Comparison of ENCODE assay signal across 40 cellular contexts in the genomic region with DNA sequence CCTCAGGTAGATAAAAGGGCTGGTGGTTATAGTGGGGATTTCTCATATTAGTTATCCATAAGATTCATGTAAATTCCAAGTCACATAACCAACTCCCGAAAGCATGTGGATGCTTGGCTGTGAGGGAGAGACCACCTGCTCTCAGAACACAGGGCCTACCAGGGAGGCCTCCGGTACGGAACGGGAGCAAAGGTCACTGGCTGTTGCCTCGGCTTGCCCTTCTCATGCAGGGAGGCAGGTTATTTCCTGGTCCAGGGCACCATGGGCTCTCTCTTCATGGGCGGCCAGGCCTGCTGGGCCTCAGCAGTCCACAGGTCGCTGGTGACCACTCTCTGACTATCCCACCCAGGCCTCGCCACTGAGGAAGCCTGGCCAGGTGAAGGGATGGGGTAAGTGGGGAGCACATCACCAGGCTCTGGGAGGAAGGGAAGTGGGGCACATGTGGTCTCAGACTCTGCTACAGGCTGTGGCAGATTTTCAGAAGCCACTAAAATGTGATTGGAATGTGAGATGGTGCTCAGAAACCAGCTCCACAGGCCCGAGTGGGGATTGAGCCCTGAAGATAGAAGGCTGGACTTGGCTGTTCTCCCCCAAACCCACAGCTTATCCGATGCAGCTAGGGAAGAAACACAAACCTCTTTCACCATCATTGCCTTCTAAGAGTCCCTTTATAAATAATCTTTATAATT. TPM values are rescaled to one million over a fixed set of nuclear protein-coding genes. Genes with fewer than 3 reads are reported as not detected.
DNase-seq lines count a peak whose midpoint lies in the region; ATAC-seq, FAIRE-seq and TF ChIP-seq lines count a peak whose summit lies in the region.
"Had no signal": no experiment of that assay in that cellular context is flagged by ENCODE, and none has a peak within 500 bp of the region (broad histone marks: within the 10 kb centered on the region; RNA-seq: fewer than 3 reads in every experiment).

No MANE protein-coding gene starts in this region.

- no TSS peak for BruUV-seq in HepG2 (replicated peaks; lab: Mats Ljungman, UMichigan)

- H3K36me3 ChIP-seq in breast epithelium (no peaks in the 10 kb centered on the region), body of pancreas (replicated peaks in 1 of 2; ENCODE audit: insufficient read depth in 1 of 2, low read depth in 2 of 2) (peaks cover 8 to 13% of the 10 kb centered on the region in 2 donors), HepG2 (replicated peaks in 1 of 2; ENCODE audit: control insufficient read depth in 1 of 2, insufficient read depth in 2 of 2, low read length in 2 of 2) (peaks cover 13 to 15% of the 10 kb centered on the region in 2 experiments; a peak in 4 of 5 replicates)
- H3K36me3 ChIP-seq: esophagus muscularis mucosa, ovary, uterus had no signal

- TF ChIP-seq EP300 in HepG2 (IDR thresholded peaks at IDR 0.05; ENCODE audit: low read depth in 2 of 2, low read length in 2 of 2) = no peak
- TF ChIP-seq EP300 in HepG2 (CRISPR knock-in tag; IDR thresholded peaks at IDR 0.05; ENCODE audit: borderline replicate concordance) = no peak

- no peaks in the 10 kb centered on the region for H4K20me1 ChIP-seq in HepG2 (ENCODE audit: insufficient read depth, low read length)

- H3K27ac Mint-ChIP-seq in type B pancreatic cell = peak overlapping the region; percentile 18
- H3K27ac Mint-ChIP-seq: activated CD4-positive, alpha-beta T cell treated with anti-CD3 and anti-CD28 coated beads for 36 hours; activated CD8-positive, alpha-beta T cell treated with anti-CD3 and anti-CD28 coated beads for 36 hours; activated naive CD4-positive, alpha-beta T cell treated with anti-CD3 and anti-CD28 coated beads, Interleukin-2, amount 10 ng/mL, durations not matched to agents 7 days and 5 days; CD4-positive, alpha-beta T cell; endodermal cell had no signal

- no peak overlapping the region for H3K9ac ChIP-seq in HepG2 (ENCODE audit: insufficient read depth, low read depth, low read length)

- peak; percentile 78 to 97 for DNase-seq in T47D (ENCODE audit: low read depth in 1 of 2, low spot score in 1 of 2)
- no peak for DNase-seq in breast epithelium (ENCODE audit: low spot score in 2 of 2)
- DNase-seq in body of pancreas = no peak
- DNase-seq in HepG2 (ENCODE audit: low spot score) = no peak
- no peak for DNase-seq in type B pancreatic cell (ENCODE audit: extremely low spot score, unreplicated experiment)
- DNase-seq in NCI-H82 (lab: John Stamatoyannopoulos, UW) = no peak
- no peak for DNase-seq in effector CD4-positive, alpha-beta T cell
- DNase-seq: 8988T; activated CD4-positive, alpha-beta T cell treated with anti-CD3 and anti-CD28 coated beads for 36 hours; activated CD8-positive, alpha-beta memory T cell treated with anti-CD3 and anti-CD28 coated beads, Interleukin-2, amount 50 U/mL, for 48 hours; activated naive CD4-positive, alpha-beta T cell treated with anti-CD3 and anti-CD28 coated beads, Interleukin-2, amount 10 ng/mL, durations not matched to agents 7 days and 5 days; AML-193; anterior cingulate cortex; caudate nucleus; CD4-positive, alpha-beta T cell; cortex of kidney; endodermal cell; foreskin melanocyte; Kasumi-1; NCI-H1417 treated with DMSO at 0.1 percent for 48 hours; NCI-H2107; NCI-H748 treated with DMSO at 0.1 percent for 48 hours; ovary; retina; SIG-M5; stimulated activated naive CD4-positive, alpha-beta T cell; SW 1271; uterus had no signal

- no peak overlapping the region for H2AFZ ChIP-seq in HepG2 (ENCODE audit: low read length)

- no peak for TF ChIP-seq POLR2A in breast epithelium (IDR thresholded peaks at IDR 0.05)
- no peak for TF ChIP-seq POLR2A in body of pancreas (IDR thresholded peaks at IDR 0.05)
- TF ChIP-seq POLR2A in HepG2 (IDR thresholded peaks at IDR 0.05; ENCODE audit: insufficient read depth in 1 of 2, low read depth in 2 of 2, low read length in 2 of 2) = no peak

- 0 out of 2 replicates have a peak overlapping the region, but pooled peaks have one; percentile 1 for H3K4me2 ChIP-seq in HepG2 (ENCODE audit: low read depth, low read length)
- H3K4me2 ChIP-seq: smooth muscle cell had no signal

- peaks cover 4% of the 10 kb centered on the region for H3K27me3 Mint-ChIP-seq in type B pancreatic cell

- H3K27ac ChIP-seq in breast epithelium = no peak overlapping the region
- peak overlapping the region in 3 of 4 donors; percentile 36 to 66 (median 65) for H3K27ac ChIP-seq in body of pancreas
- H3K27ac ChIP-seq in HepG2 (ENCODE audit: extremely low read length, insufficient read depth, low read length) = no peak overlapping the region
- H3K27ac ChIP-seq: esophagus muscularis mucosa, ovary, uterus, VCaP had no signal

- peaks cover 3% of the 10 kb centered on the region for H3K36me3 Mint-ChIP-seq in type B pancreatic cell
- H3K36me3 Mint-ChIP-seq: activated naive CD4-positive, alpha-beta T cell treated with anti-CD3 and anti-CD28 coated beads, Interleukin-2, amount 10 ng/mL, durations not matched to agents 7 days and 5 days had no signal

- WGBS in body of pancreas, 2 donors = 75 to 78% methylated on average over 10 of the region's 10 CpGs
- 62% methylated on average over 7 of the region's 10 CpGs for WGBS in HepG2 (ENCODE audit: low lambda C conversion rate)

- H3K27me3 ChIP-seq in breast epithelium (peaks cover 0 to 17% of the 10 kb centered on the region in 2 donors), body of pancreas (no peaks in the 10 kb centered on the region), HepG2 (ENCODE audit: control insufficient read depth in 1 of 2, insufficient read depth in 2 of 2, low read length in 2 of 2) (no peaks in the 10 kb centered on the region)
- H3K27me3 ChIP-seq: ovary, Peyer's patch, uterus had no signal

- H3K4me3 ChIP-seq in breast epithelium (no peak overlapping the region), body of pancreas (no peak overlapping the region), HepG2 (replicated peaks in 1 of 3; ENCODE audit: insufficient read depth in 1 of 3, low read depth in 2 of 3, low read length in 3 of 3) (no peak overlapping the region)
- H3K4me3 ChIP-seq: esophagus muscularis mucosa, ovary, Peyer's patch, smooth muscle cell, uterus had no signal

- H3K9me3 ChIP-seq in breast epithelium (peaks cover 12% of the 10 kb centered on the region in 2 donors), body of pancreas (no peaks in the 10 kb centered on the region), HepG2 (ENCODE audit: low read length) (no peaks in the 10 kb centered on the region)
- H3K9me3 ChIP-seq: esophagus muscularis mucosa, ovary, Peyer's patch, uterus had no signal

- TF ChIP-seq CTCF in breast epithelium (IDR thresholded peaks at IDR 0.05) (no peak), body of pancreas (IDR thresholded peaks at IDR 0.05) (no peak), HepG2 (CRISPR knock-in tag; IDR thresholded peaks at IDR 0.05) (no peak), type B pancreatic cell (conservative IDR thresholded peaks at IDR 0.05) (no peak)

- FAIRE-seq in HepG2 (lab: Jason Lieb, UNC) = no peak
- FAIRE-seq: GM12891, H54 had no signal

- in situ Hi-C loops in T47D (cut with HindIII; ENCODE audit: low pct_unique_long_range_greater_than_20kb, low sequenced_read_pairs) (no loop called here), HepG2 (cut with HindIII; ENCODE audit: extremely low pct_ligation_motif_present, low pct_unique_long_range_greater_than_20kb) (no loop called here)

- POLR2A ChIA-PET in HepG2 (lab: Yijun Ruan, JAX) = interaction anchor here (0.9 to 1.9 kb wide), 3 partner anchors 16 to 43 kb away, joined by 3 to 6 read pairs (median 3); no protein-coding TSS in a partner anchor

- no peak for TF ChIP-seq RAD21 in HepG2 (CRISPR knock-in tag; IDR thresholded peaks at IDR 0.05)

- ATAC-seq in body of pancreas = no peak
- no peak for ATAC-seq in HepG2
- ATAC-seq in GM21447 (IDR thresholded peaks at IDR 0.05; ENCODE audit: unreplicated experiment) = no peak

- H3K9me3 Mint-ChIP-seq in type B pancreatic cell = peaks cover 3% of the 10 kb centered on the region
- H3K9me3 Mint-ChIP-seq: activated CD8-positive, alpha-beta T cell treated with anti-CD3 and anti-CD28 coated beads for 36 hours; nephron had no signal

- no peaks in the 10 kb centered on the region for H3K79me2 ChIP-seq in HepG2 (ENCODE audit: insufficient read depth, low read length)

- H3K4me1 ChIP-seq in breast epithelium (no peaks in the 10 kb centered on the region), body of pancreas (peaks cover 34% of the 10 kb centered on the region), HepG2 (ENCODE audit: insufficient read depth, low read length) (peaks cover 65% of the 10 kb centered on the region)
- H3K4me1 ChIP-seq: esophagus muscularis mucosa, uterus had no signal

- peaks cover 12% of the 10 kb centered on the region for H3K4me1 Mint-ChIP-seq in type B pancreatic cell (ENCODE audit: unreplicated experiment)

- no peak overlapping the region for H3K4me3 Mint-ChIP-seq in type B pancreatic cell
- H3K4me3 Mint-ChIP-seq: activated CD4-positive, alpha-beta T cell treated with anti-CD3 and anti-CD28 coated beads for 36 hours; activated CD8-positive, alpha-beta T cell treated with anti-CD3 and anti-CD28 coated beads for 36 hours; activated naive CD4-positive, alpha-beta T cell treated with anti-CD3 and anti-CD28 coated beads, Interleukin-2, amount 10 ng/mL, durations not matched to agents 7 days and 5 days; CD4-positive, alpha-beta T cell; endodermal cell; nephron had no signal

- CTCF ChIA-PET in HepG2 (lab: Yijun Ruan, JAX; ENCODE audit: low intra/inter-chr PET ratio, low total read pairs) = no interaction called here

- intact Hi-C loops in breast epithelium (cut with DNase I; ENCODE audit: low total_unique reads) = no loop called here
- intact Hi-C loops in body of pancreas (cut with DNase I) = no loop called here
- intact Hi-C loops in HepG2 (cut with micrococcal nuclease; ENCODE audit: unreplicated experiment) = loop anchor here (2.0 kb wide), 2 partner anchors 23 to 49 kb away; no protein-coding TSS in a partner anchor

RNA-seq across cellular contexts. Expression of a gene that starts 45.4 kb away (rescaled TPM):
- total RNA-seq in breast epithelium (under 1 TPM in 1 of 3 donors, not detected in 2; 0.33 TPM), body of pancreas (10 to 100 TPM; 22.3 to 37.6 TPM), HepG2 (2016; rRNA removed; fragmentation: Illumina TruSeq; extraction: Trizol) (1.8 and 1.9 TPM in 2 replicates), type B pancreatic cell (ENCODE audit: low replicate concordance) (10.6 and 19.0 TPM in 2 replicates)
- 0.71 TPM in 2 replicates for total RNA-seq in HepG2 (2016; cell fraction: cytosol; rRNA removed; fragmentation: Illumina TruSeq; extraction: Trizol; ENCODE audit: low read depth)
- total RNA-seq in HepG2 (2016; cell fraction: insoluble cytoplasmic fraction; rRNA removed; fragmentation: Illumina TruSeq; extraction: Trizol) = 1.8 and 2.1 TPM in 2 replicates
- total RNA-seq in HepG2 (2016; cell fraction: membrane; rRNA removed; fragmentation: Illumina TruSeq; extraction: Trizol) = 1.4 and 1.5 TPM in 2 replicates
- total RNA-seq in HepG2 (2016; cell fraction: nucleus; rRNA removed; fragmentation: Illumina TruSeq; extraction: Trizol) = 2.8 and 3.7 TPM in 2 replicates
- polyA plus RNA-seq in HepG2 (2011; rRNA removed) = 4.3 and 5.3 TPM in 2 replicates
- 4.9 and 7.0 TPM in 2 replicates for polyA plus RNA-seq in HepG2 (2011; cell fraction: cytosol; rRNA removed)
- polyA plus RNA-seq in HepG2 (2011; cell fraction: nucleus; rRNA removed) = 6.6 and 9.3 TPM in 2 replicates
- 6.9 and 8.5 TPM in 2 replicates for polyA plus RNA-seq in HepG2 (2012)
- 0.77 and 0.84 TPM in 2 replicates for polyA plus RNA-seq in HepG2 (2016; cell fraction: cytosol; fragmentation: Illumina TruSeq; extraction: Trizol; ENCODE audit: low read depth)
- 3.8 and 5.8 TPM in 2 replicates for polyA plus RNA-seq in HepG2 (2016; cell fraction: insoluble cytoplasmic fraction; fragmentation: Illumina TruSeq; extraction: Trizol; ENCODE audit: low read depth)
- 2.1 and 2.2 TPM in 2 replicates for polyA plus RNA-seq in HepG2 (2016; cell fraction: membrane; fragmentation: Illumina TruSeq; extraction: Trizol; ENCODE audit: low read depth)
- 7.4 and 7.8 TPM in 2 replicates for polyA plus RNA-seq in HepG2 (2016; cell fraction: nucleus; fragmentation: Illumina TruSeq; extraction: Trizol; ENCODE audit: insufficient read depth, low read depth)
- polyA minus RNA-seq in HepG2 (2011; rRNA and poly(A)+ RNA removed; ENCODE audit: low replicate concordance) = 10.9 TPM in 1 of 2 replicates, not detected in the other
- polyA minus RNA-seq in HepG2 (2011; cell fraction: cytosol; rRNA and poly(A)+ RNA removed) = 3.4 and 5.0 TPM in 2 replicates
- polyA minus RNA-seq in HepG2 (2011; cell fraction: nucleus; rRNA and poly(A)+ RNA removed) = 8.7 and 9.5 TPM in 2 replicates
- total RNA-seq: activated CD4-positive, alpha-beta T cell treated with anti-CD3 and anti-CD28 coated beads for 36 hours; CD4-positive, alpha-beta T cell; Daoy; esophagus muscularis mucosa; mammary epithelial cell; smooth muscle cell; temporal lobe had no signal
- polyA plus RNA-seq: mammary epithelial cell, smooth muscle cell had no signal

RNA-seq across cellular contexts. Expression of a gene that starts 56.2 kb away (rescaled TPM):
- 10 to 100 TPM; 15.8 to 29.3 (median 20.0) TPM for total RNA-seq in breast epithelium
- total RNA-seq in body of pancreas = 10 to 100 TPM; 10.9 to 20.5 TPM
- total RNA-seq in HepG2 (2016; rRNA removed; fragmentation: Illumina TruSeq; extraction: Trizol) = 36.1 and 41.4 TPM in 2 replicates
- total RNA-seq in HepG2 (2016; cell fraction: cytosol; rRNA removed; fragmentation: Illumina TruSeq; extraction: Trizol; ENCODE audit: low read depth) = 3.2 and 3.8 TPM in 2 replicates
- total RNA-seq in HepG2 (2016; cell fraction: insoluble cytoplasmic fraction; rRNA removed; fragmentation: Illumina TruSeq; extraction: Trizol) = 32.4 and 35.5 TPM in 2 replicates
- 7.0 and 8.2 TPM in 2 replicates for total RNA-seq in HepG2 (2016; cell fraction: membrane; rRNA removed; fragmentation: Illumina TruSeq; extraction: Trizol)
- 28.1 and 32.8 TPM in 2 replicates for total RNA-seq in HepG2 (2016; cell fraction: nucleus; rRNA removed; fragmentation: Illumina TruSeq; extraction: Trizol)
- 6.8 and 8.9 TPM in 2 replicates for polyA plus RNA-seq in HepG2 (2011; rRNA removed)
- 3.8 and 4.9 TPM in 2 replicates for polyA plus RNA-seq in HepG2 (2011; cell fraction: cytosol; rRNA removed)
- polyA plus RNA-seq in HepG2 (2011; cell fraction: nucleus; rRNA removed) = 10.2 and 15.6 TPM in 2 replicates
- 9.8 and 12.1 TPM in 2 replicates for polyA plus RNA-seq in HepG2 (2012)
- 1.5 TPM in 2 replicates for polyA plus RNA-seq in HepG2 (2016; cell fraction: cytosol; fragmentation: Illumina TruSeq; extraction: Trizol; ENCODE audit: low read depth)
- polyA plus RNA-seq in HepG2 (2016; cell fraction: insoluble cytoplasmic fraction; fragmentation: Illumina TruSeq; extraction: Trizol; ENCODE audit: low read depth) = 26.1 and 28.9 TPM in 2 replicates
- 3.2 and 3.6 TPM in 2 replicates for polyA plus RNA-seq in HepG2 (2016; cell fraction: membrane; fragmentation: Illumina TruSeq; extraction: Trizol; ENCODE audit: low read depth)
- 32.6 and 38.8 TPM in 2 replicates for polyA plus RNA-seq in HepG2 (2016; cell fraction: nucleus; fragmentation: Illumina TruSeq; extraction: Trizol; ENCODE audit: insufficient read depth, low read depth)
- polyA minus RNA-seq in HepG2 (2011; rRNA and poly(A)+ RNA removed; ENCODE audit: low replicate concordance) = 11.5 and 16.2 TPM in 2 replicates
- 6.5 and 8.3 TPM in 2 replicates for polyA minus RNA-seq in HepG2 (2011; cell fraction: cytosol; rRNA and poly(A)+ RNA removed)
- 35.7 and 37.2 TPM in 2 replicates for polyA minus RNA-seq in HepG2 (2011; cell fraction: nucleus; rRNA and poly(A)+ RNA removed)
- 37.5 and 49.4 TPM in 2 replicates for total RNA-seq in type B pancreatic cell (ENCODE audit: low replicate concordance)

Comparison
In these comparisons a context has a peak if more than half of its experiments do, and no peak if none do; other contexts are left out.
1. DNase-seq: peak in T47D (2 of 2); none in breast epithelium (0 of 2), body of pancreas (0 of 4), HepG2 (single experiment), type B pancreatic cell (single experiment), NCI-H82 (single experiment) and effector CD4-positive, alpha-beta T cell (single experiment).
2. H3K27ac ChIP-seq: peak in body of pancreas (3 of 4); none in breast epithelium (0 of 2) and HepG2 (single experiment).